1 cellular context compared by ENCODE assay signal in the genomic region with DNA sequence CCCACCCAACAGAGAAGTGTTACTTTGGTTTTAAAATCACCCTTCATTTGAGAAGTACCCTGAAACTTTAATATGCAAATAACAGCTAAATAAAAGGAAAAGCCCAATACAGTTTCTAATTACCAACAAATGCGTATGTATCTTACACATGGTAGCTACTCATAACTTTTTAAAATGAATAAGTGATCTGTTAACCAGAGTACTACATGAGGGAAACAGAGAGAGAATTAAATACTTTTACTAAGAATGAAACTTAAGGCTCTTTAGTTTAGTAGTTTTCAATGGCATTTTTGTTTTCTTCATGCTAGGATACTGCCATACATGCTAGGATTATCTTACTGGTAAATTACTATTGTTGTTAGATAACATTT.
TF ChIP-seq lines count a peak whose summit lies in the region.

No MANE protein-coding gene starts in this region.

TF ChIP-seq in K562, 482 proteins besides CTCF, POLR2A, EP300 and RAD21:
- TF ChIP-seq POLR2B (IDR thresholded peaks at IDR 0.05; ENCODE audit: low read depth, partially characterized antibody) (no peak), ZNF644 (tag; IDR thresholded peaks at IDR 0.05; ENCODE audit: low read depth) (no peak), PRMT5 (CRISPR knock-in tag; IDR thresholded peaks at IDR 0.05) (no peak), GTF2F1 (IDR thresholded peaks at IDR 0.05; ENCODE audit: low read depth, low read length) (no peak), ZNF589 (CRISPR knock-in tag; IDR thresholded peaks at IDR 0.05; ENCODE audit: low read depth) (no peak), STAG1 (CRISPR knock-in tag; IDR thresholded peaks at IDR 0.05; ENCODE audit: borderline replicate concordance) (no peak), SLC30A9 (CRISPR knock-in tag; IDR thresholded peaks at IDR 0.05) (no peak), TAF7 (tag; IDR thresholded peaks at IDR 0.05) (no peak), RBM17 (IDR thresholded peaks at IDR 0.05; ENCODE audit: borderline replicate concordance, low read depth, low read length) (no peak), EHMT2 (IDR thresholded peaks at IDR 0.05) (no peak), ERF (CRISPR knock-in tag; IDR thresholded peaks at IDR 0.05) (no peak), SRSF7 (optimal IDR thresholded peaks at IDR 0.05; ENCODE audit: low read depth, low read length) (no peak), KLF6 (CRISPR knock-in tag; IDR thresholded peaks at IDR 0.05; ENCODE audit: borderline replicate concordance) (no peak), CXXC5 (CRISPR knock-in tag; IDR thresholded peaks at IDR 0.05) (no peak), EZH2 (IDR thresholded peaks at IDR 0.05; ENCODE audit: borderline replicate concordance, low read depth, low read length) (no peak)
- TF ChIP-seq, protein P1, sequence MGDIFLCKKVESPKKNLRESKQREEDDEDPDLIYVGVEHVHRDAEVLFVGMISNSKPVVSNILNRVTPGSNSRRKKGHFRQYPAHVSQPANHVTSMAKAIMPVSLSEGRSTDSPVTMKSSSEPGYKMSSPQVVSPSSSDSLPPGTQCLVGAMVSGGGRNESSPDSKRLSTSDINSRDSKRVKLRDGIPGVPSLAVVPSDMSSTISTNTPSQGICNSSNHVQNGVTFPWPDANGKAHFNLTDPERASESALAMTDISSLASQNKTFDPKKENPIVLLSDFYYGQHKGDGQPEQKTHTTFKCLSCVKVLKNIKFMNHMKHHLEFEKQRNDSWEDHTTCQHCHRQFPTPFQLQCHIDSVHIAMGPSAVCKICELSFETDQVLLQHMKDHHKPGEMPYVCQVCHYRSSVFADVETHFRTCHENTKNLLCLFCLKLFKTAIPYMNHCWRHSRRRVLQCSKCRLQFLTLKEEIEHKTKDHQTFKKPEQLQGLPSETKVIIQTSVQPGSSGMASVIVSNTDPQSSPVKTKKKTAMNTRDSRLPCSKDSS (IDR thresholded peaks at IDR 0.05; ENCODE audit: low read depth, partially characterized antibody) = no peak
- TF ChIP-seq, protein P2, sequence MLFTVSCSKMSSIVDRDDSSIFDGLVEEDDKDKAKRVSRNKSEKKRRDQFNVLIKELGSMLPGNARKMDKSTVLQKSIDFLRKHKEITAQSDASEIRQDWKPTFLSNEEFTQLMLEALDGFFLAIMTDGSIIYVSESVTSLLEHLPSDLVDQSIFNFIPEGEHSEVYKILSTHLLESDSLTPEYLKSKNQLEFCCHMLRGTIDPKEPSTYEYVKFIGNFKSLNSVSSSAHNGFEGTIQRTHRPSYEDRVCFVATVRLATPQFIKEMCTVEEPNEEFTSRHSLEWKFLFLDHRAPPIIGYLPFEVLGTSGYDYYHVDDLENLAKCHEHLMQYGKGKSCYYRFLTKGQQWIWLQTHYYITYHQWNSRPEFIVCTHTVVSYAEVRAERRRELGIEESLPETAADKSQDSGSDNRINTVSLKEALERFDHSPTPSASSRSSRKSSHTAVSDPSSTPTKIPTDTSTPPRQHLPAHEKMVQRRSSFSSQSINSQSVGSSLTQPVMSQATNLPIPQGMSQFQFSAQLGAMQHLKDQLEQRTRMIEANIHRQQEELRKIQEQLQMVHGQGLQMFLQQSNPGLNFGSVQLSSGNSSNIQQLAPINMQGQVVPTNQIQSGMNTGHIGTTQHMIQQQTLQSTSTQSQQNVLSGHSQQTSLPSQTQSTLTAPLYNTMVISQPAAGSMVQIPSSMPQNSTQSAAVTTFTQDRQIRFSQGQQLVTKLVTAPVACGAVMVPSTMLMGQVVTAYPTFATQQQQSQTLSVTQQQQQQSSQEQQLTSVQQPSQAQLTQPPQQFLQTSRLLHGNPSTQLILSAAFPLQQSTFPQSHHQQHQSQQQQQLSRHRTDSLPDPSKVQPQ (CRISPR knock-in tag; IDR thresholded peaks at IDR 0.05; ENCODE audit: borderline replicate concordance) = no peak
- TF ChIP-seq, protein P3, sequence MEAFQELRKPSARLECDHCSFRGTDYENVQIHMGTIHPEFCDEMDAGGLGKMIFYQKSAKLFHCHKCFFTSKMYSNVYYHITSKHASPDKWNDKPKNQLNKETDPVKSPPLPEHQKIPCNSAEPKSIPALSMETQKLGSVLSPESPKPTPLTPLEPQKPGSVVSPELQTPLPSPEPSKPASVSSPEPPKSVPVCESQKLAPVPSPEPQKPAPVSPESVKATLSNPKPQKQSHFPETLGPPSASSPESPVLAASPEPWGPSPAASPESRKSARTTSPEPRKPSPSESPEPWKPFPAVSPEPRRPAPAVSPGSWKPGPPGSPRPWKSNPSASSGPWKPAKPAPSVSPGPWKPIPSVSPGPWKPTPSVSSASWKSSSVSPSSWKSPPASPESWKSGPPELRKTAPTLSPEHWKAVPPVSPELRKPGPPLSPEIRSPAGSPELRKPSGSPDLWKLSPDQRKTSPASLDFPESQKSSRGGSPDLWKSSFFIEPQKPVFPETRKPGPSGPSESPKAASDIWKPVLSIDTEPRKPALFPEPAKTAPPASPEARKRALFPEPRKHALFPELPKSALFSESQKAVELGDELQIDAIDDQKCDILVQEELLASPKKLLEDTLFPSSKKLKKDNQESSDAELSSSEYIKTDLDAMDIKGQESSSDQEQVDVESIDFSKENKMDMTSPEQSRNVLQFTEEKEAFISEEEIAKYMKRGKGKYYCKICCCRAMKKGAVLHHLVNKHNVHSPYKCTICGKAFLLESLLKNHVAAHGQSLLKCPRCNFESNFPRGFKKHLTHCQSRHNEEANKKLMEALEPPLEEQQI (IDR thresholded peaks at IDR 0.05) = no peak
- TF ChIP-seq, protein P4, sequence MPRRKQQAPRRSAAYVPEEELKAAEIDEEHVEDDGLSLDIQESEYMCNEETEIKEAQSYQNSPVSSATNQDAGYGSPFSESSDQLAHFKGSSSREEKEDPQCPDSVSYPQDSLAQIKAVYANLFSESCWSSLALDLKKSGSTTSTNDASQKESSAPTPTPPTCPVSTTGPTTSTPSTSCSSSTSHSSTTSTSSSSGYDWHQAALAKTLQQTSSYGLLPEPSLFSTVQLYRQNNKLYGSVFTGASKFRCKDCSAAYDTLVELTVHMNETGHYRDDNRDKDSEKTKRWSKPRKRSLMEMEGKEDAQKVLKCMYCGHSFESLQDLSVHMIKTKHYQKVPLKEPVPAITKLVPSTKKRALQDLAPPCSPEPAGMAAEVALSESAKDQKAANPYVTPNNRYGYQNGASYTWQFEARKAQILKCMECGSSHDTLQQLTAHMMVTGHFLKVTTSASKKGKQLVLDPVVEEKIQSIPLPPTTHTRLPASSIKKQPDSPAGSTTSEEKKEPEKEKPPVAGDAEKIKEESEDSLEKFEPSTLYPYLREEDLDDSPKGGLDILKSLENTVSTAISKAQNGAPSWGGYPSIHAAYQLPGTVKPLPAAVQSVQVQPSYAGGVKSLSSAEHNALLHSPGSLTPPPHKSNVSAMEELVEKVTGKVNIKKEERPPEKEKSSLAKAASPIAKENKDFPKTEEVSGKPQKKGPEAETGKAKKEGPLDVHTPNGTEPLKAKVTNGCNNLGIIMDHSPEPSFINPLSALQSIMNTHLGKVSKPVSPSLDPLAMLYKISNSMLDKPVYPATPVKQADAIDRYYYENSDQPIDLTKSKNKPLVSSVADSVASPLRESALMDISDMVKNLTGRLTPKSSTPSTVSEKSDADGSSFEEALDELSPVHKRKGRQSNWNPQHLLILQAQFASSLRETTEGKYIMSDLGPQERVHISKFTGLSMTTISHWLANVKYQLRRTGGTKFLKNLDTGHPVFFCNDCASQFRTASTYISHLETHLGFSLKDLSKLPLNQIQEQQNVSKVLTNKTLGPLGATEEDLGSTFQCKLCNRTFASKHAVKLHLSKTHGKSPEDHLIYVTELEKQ (CRISPR knock-in tag; IDR thresholded peaks at IDR 0.05) = no peak
- TF ChIP-seq, protein P5, sequence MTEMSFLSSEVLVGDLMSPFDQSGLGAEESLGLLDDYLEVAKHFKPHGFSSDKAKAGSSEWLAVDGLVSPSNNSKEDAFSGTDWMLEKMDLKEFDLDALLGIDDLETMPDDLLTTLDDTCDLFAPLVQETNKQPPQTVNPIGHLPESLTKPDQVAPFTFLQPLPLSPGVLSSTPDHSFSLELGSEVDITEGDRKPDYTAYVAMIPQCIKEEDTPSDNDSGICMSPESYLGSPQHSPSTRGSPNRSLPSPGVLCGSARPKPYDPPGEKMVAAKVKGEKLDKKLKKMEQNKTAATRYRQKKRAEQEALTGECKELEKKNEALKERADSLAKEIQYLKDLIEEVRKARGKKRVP (CRISPR knock-in tag; IDR thresholded peaks at IDR 0.05) = no peak
